In genomic region chr7:47771990-47772360, GRCh38 we compare ENCODE assay signal across 3 cellular contexts.
TF ChIP-seq lines count a peak whose summit lies in the region.

No MANE protein-coding gene starts in this region.

TF ChIP-seq in A549, 52 proteins besides CTCF, POLR2A, EP300 and RAD21 (continued from another document):
- TF ChIP-seq REST (IDR thresholded peaks at IDR 0.05) (no peak), EHF (CRISPR knock-in tag; IDR thresholded peaks at IDR 0.05) (no peak), BCL3 (IDR thresholded peaks at IDR 0.05) (no peak), KDM5A (IDR thresholded peaks at IDR 0.05) (no peak), TFCP2L1 (CRISPR knock-in tag; IDR thresholded peaks at IDR 0.05) (no peak), PHF8 (IDR thresholded peaks at IDR 0.05; ENCODE audit: borderline replicate concordance, low read depth) (no peak), CEBPB (IDR thresholded peaks at IDR 0.05) (no peak), CHD2 (IDR thresholded peaks at IDR 0.05; ENCODE audit: low read length, partially characterized antibody) (no peak), FOSL2 (IDR thresholded peaks at IDR 0.05) (no peak), FOSL2 (CRISPR knock-in tag; IDR thresholded peaks at IDR 0.05) (no peak), BHLHE40 (IDR thresholded peaks at IDR 0.05; ENCODE audit: low read depth, low read length) (no peak), ATOH8 (CRISPR knock-in tag; IDR thresholded peaks at IDR 0.05; ENCODE audit: low read depth) (no peak)

TF ChIP-seq in endothelial cell of umbilical vein, 7 proteins besides CTCF, POLR2A, EP300 and RAD21 (continued from another document):
- TF ChIP-seq POLR2AphosphoS5 (IDR thresholded peaks at IDR 0.05; ENCODE audit: insufficient read depth, low read depth, low read length) (no peak), MYC (IDR thresholded peaks at IDR 0.05; ENCODE audit: low read depth, low read length) (no peak)

TF ChIP-seq in WTC11, 78 proteins besides CTCF, POLR2A, EP300 and RAD21 (continued from another document):
- TF ChIP-seq MXD4 (CRISPR knock-in tag; IDR thresholded peaks at IDR 0.05; ENCODE audit: borderline replicate concordance) (no peak), STAT6 (CRISPR knock-in tag; conservative IDR thresholded peaks at IDR 0.05; ENCODE audit: low read depth) (no peak), ZMAT4 (CRISPR knock-in tag; IDR thresholded peaks at IDR 0.05) (no peak), ERG (CRISPR knock-in tag; IDR thresholded peaks at IDR 0.05) (no peak), ZNF671 (CRISPR knock-in tag; IDR thresholded peaks at IDR 0.05) (no peak), FOXJ3 (CRISPR knock-in tag; IDR thresholded peaks at IDR 0.05; ENCODE audit: borderline replicate concordance) (no peak), CDX4 (CRISPR knock-in tag; IDR thresholded peaks at IDR 0.05; ENCODE audit: borderline replicate concordance) (no peak), ZNF232 (CRISPR knock-in tag; IDR thresholded peaks at IDR 0.05) (no peak), GRHL2 (CRISPR knock-in tag; IDR thresholded peaks at IDR 0.05; ENCODE audit: insufficient replicate concordance, severe bottlenecking) (no peak), TCF7 (CRISPR knock-in tag; IDR thresholded peaks at IDR 0.05; ENCODE audit: low read depth) (no peak), OVOL2 (CRISPR knock-in tag; IDR thresholded peaks at IDR 0.05; ENCODE audit: borderline replicate concordance) (no peak)
TF ChIP-seq in WTC11: peak in this region for 0.
